1 cellular context compared by ENCODE assay signal in genomic region chr16:84911490-84912216, GRCh38.
TF ChIP-seq lines count a peak whose summit lies in the region.

No MANE protein-coding gene starts in this region.

TF ChIP-seq in HepG2, 621 proteins besides CTCF, POLR2A, EP300 and RAD21 (continued from another document):
- no peak for TF ChIP-seq MLXIP (CRISPR knock-in tag; IDR thresholded peaks at IDR 0.05; ENCODE audit: borderline replicate concordance)
- TF ChIP-seq ZNF770 (CRISPR knock-in tag; IDR thresholded peaks at IDR 0.05), result peak; percentile 92
- TF ChIP-seq ZFX (CRISPR knock-in tag; IDR thresholded peaks at IDR 0.05; ENCODE audit: low read depth), result 0 out of 2 replicates have a peak, but pooled peaks have one; percentile 20
- no peak for TF ChIP-seq ZSCAN22 (CRISPR knock-in tag; IDR thresholded peaks at IDR 0.05)
- TF ChIP-seq EEA1 (CRISPR knock-in tag; IDR thresholded peaks at IDR 0.05; ENCODE audit: borderline replicate concordance), result no peak
- TF ChIP-seq ZMYM3 (CRISPR knock-in tag; IDR thresholded peaks at IDR 0.05), result peak; percentile 76
- TF ChIP-seq CREM (IDR thresholded peaks at IDR 0.05), result no peak
- TF ChIP-seq CREM (CRISPR knock-in tag; IDR thresholded peaks at IDR 0.05), result no peak
- TF ChIP-seq ZNF143 (CRISPR knock-in tag; IDR thresholded peaks at IDR 0.05), result no peak
- TF ChIP-seq PHF21A (CRISPR knock-in tag; IDR thresholded peaks at IDR 0.05), result no peak
- TF ChIP-seq ZNF614 (CRISPR knock-in tag; IDR thresholded peaks at IDR 0.05; ENCODE audit: borderline replicate concordance), result no peak
- TF ChIP-seq SIX4 (CRISPR knock-in tag; IDR thresholded peaks at IDR 0.05), result no peak
- no peak for TF ChIP-seq RFXANK (CRISPR knock-in tag; IDR thresholded peaks at IDR 0.05)
- TF ChIP-seq TFDP1 (CRISPR knock-in tag; IDR thresholded peaks at IDR 0.05; ENCODE audit: borderline replicate concordance), result no peak
